Comparison of ENCODE assay signal across 22 cellular contexts in the genomic region with DNA sequence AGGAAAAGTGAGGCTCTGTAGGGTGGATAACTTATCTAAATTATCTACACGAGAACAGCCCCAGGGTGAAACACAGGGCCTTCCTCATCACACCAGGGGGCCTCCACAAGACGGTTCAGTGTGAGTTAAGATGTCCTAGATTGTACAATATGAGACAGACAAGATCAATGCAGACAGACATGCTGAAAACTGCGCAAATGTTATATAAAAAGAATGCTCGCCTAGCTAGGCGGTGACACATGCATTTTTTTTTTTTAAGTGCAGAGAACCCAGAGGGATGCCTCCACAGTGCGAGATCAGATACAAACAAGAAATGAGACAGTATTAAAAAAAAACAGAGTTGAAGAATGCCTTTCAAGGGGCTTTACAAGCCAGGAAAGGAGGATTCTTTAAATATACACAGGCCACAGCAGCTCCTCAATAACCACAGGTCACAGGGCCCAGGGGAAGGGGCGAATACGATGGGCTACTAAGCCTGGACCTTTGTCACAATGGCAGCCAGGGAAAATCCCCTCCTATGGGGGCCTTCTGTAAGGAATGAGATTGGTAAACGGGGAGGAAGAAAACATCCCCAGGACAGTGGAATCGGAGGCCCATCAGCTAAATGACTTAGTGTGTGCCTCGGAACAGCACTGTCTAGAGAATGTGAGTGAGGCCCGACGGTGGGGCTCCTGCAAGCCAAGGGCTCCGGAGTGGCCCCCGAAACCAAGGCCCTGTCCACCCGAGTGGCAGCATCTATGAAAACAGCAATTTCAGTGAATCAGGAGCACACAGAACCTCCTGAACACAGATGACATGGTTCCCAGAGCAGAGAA. TPM values are rescaled to one million over a fixed set of nuclear protein-coding genes. Genes with fewer than 3 reads are reported as not detected.
DNase-seq lines count a peak whose midpoint lies in the region; ATAC-seq and TF ChIP-seq lines count a peak whose summit lies in the region.
"Had no signal": no experiment of that assay in that cellular context is flagged by ENCODE, and none has a peak within 500 bp of the region (broad histone marks: within the 10 kb centered on the region; RNA-seq: fewer than 3 reads in every experiment).

No MANE protein-coding gene starts in this region.

- H4K20me1 ChIP-seq in osteoblast (ENCODE audit: insufficient read depth, low read length) = peaks cover 32% of the 10 kb centered on the region

- peaks cover 0 to 29% of the 10 kb centered on the region in 2 donors for H3K4me1 ChIP-seq in right atrium auricular region
- peaks cover 0 to 38% (median 29%) of the 10 kb centered on the region in 3 donors for H3K4me1 ChIP-seq in esophagus squamous epithelium
- peaks cover 12% of the 10 kb centered on the region for H3K4me1 ChIP-seq in osteoblast (ENCODE audit: insufficient read depth, low read length)
- H3K4me1 ChIP-seq in upper lobe of right lung = no peaks in the 10 kb centered on the region
- H3K4me1 ChIP-seq: A549 had no signal

- WGBS in esophagus squamous epithelium, 2 donors = 92 to 94% methylated on average over 11 to 15 of the region's 16 CpGs

- H3K4me2 ChIP-seq in osteoblast (ENCODE audit: insufficient read depth, low read length) = no peak overlapping the region
- H3K4me2 ChIP-seq: A549 had no signal

- ATAC-seq in Right ventricle myocardium superior (ENCODE audit: poor library complexity) = no peak
- no peak for ATAC-seq in upper lobe of right lung
- ATAC-seq: SK-N-SH treated with all-trans-retinoic acid at 6 μM for 48 hours; stimulated activated memory B cell treated with anti-CD40 and anti-IgM and Interleukin-4, amounts not matched to agents 10 μg/mL and 1 μg/mL and 100 μg/mL, for 72 hours had no signal

- no peak overlapping the region for H3K4me3 ChIP-seq in right atrium auricular region
- no peak overlapping the region for H3K4me3 ChIP-seq in esophagus squamous epithelium
- H3K4me3 ChIP-seq in osteoblast (ENCODE audit: insufficient read depth, low read length) = no peak overlapping the region
- H3K4me3 ChIP-seq in upper lobe of right lung = no peak overlapping the region
- H3K4me3 ChIP-seq: A549, coronary artery had no signal

- DNase-seq in right atrium auricular region (ENCODE audit: low spot score) = no peak
- no peak for DNase-seq in Right ventricle myocardium superior
- DNase-seq in esophagus squamous epithelium (lab: John Stamatoyannopoulos, UW) = no peak
- peak; percentile 77 for DNase-seq in osteoblast (ENCODE audit: insufficient read length, low spot score, missing footprints)
- no peak for DNase-seq in upper lobe of right lung
- DNase-seq in pons (ENCODE audit: low spot score) = no peak
- DNase-seq in SHP77 treated with DMSO at 0.1 percent for 48 hours (lab: John Stamatoyannopoulos, UW) = no peak
- no peak for DNase-seq in HuH-7.5 (ENCODE audit: low spot score)
- DNase-seq: activated CD4-positive, alpha-beta T cell treated with anti-CD3 and anti-CD28 coated beads, Interleukin-2, amount 50 U/mL, for 48 hours; activated effector memory CD4-positive, alpha-beta T cell treated with anti-CD3 and anti-CD28 coated beads, Interleukin-2, amount 50 U/mL, for 16 hours; DMS53; GDM1; H9; hippocampal formation; KBM-7; NCI-H1694; NCI-H526 treated with DMSO at 0.1 percent for 48 hours; small intestine had no signal

- TF ChIP-seq POLR2A in esophagus squamous epithelium (IDR thresholded peaks at IDR 0.05) = no peak

- intact Hi-C loops in Right ventricle myocardium superior (cut with DNase I) = no loop called here
- intact Hi-C loops in esophagus squamous epithelium (cut with DNase I) = no loop called here
- intact Hi-C loops in upper lobe of right lung (cut with DNase I) = no loop called here

- H3K27me3 ChIP-seq in right atrium auricular region (no peaks in the 10 kb centered on the region), esophagus squamous epithelium (no peaks in the 10 kb centered on the region), osteoblast (ENCODE audit: insufficient read depth, low read length) (no peaks in the 10 kb centered on the region), upper lobe of right lung (no peaks in the 10 kb centered on the region)

- H2AFZ ChIP-seq in osteoblast (ENCODE audit: low read length) = no peak overlapping the region

- TF ChIP-seq CTCF in right atrium auricular region (IDR thresholded peaks at IDR 0.05) (no peak), esophagus squamous epithelium (IDR thresholded peaks at IDR 0.05) (no peak), osteoblast (IDR thresholded peaks at IDR 0.05; ENCODE audit: extremely low read depth, low read depth, low read length) (no peak), upper lobe of right lung (IDR thresholded peaks at IDR 0.05) (no peak)

- H3K27ac ChIP-seq in right atrium auricular region = peak overlapping the region; percentile 60 to 75
- peak overlapping the region in 3 of 4 donors; percentile 45 to 75 (median 70) for H3K27ac ChIP-seq in esophagus squamous epithelium
- H3K27ac ChIP-seq in osteoblast (ENCODE audit: low read depth, low read length) = no peak overlapping the region
- H3K27ac ChIP-seq in upper lobe of right lung = peak overlapping the region; percentile 11
- H3K27ac ChIP-seq: A549 had no signal

- H3K36me3 ChIP-seq in right atrium auricular region (no peaks in the 10 kb centered on the region), esophagus squamous epithelium (peaks cover 0 to 20% (median 0%) of the 10 kb centered on the region in 3 donors), osteoblast (ENCODE audit: insufficient read depth, low read length) (no peaks in the 10 kb centered on the region), upper lobe of right lung (no peaks in the 10 kb centered on the region)

- H3K9me3 ChIP-seq in right atrium auricular region = no peaks in the 10 kb centered on the region
- no peaks in the 10 kb centered on the region for H3K9me3 ChIP-seq in esophagus squamous epithelium
- no peaks in the 10 kb centered on the region for H3K9me3 ChIP-seq in osteoblast (ENCODE audit: low read depth, low read length)
- no peaks in the 10 kb centered on the region for H3K9me3 ChIP-seq in upper lobe of right lung
- H3K9me3 ChIP-seq: A549 had no signal

- no peaks in the 10 kb centered on the region for H3K79me2 ChIP-seq in osteoblast (ENCODE audit: insufficient read depth, low read length)

RNA-seq across cellular contexts. Expression of gene ADCY3, which starts 48.9 kb away (rescaled TPM):
- total RNA-seq in right atrium auricular region (10 to 100 TPM; 14.1 to 28.4 TPM), Right ventricle myocardium superior (19.8 TPM), esophagus squamous epithelium (10 to 100 TPM; 14.8 to 48.3 (median 34.3) TPM), osteoblast (47.4 and 52.2 TPM in 2 replicates), upper lobe of right lung (37.0 TPM)
